Comparison of ENCODE assay signal across 17 cellular contexts in genomic region chrX:136625246-136625645, GRCh38. TPM values are rescaled to one million over a fixed set of nuclear protein-coding genes. Genes with fewer than 3 reads are reported as not detected.
"Had no signal": no experiment of that assay in that cellular context is flagged by ENCODE, and none has a peak within 500 bp of the region (broad histone marks: within the 10 kb centered on the region; RNA-seq: fewer than 3 reads in every experiment).

No MANE protein-coding gene starts in this region.

- H3K27me3 ChIP-seq: body of pancreas, gastroesophageal sphincter, sigmoid colon, spleen, tibial artery, uterus had no signal

- H3K4me3 Mint-ChIP-seq: neural crest cell had no signal

- H3K4me1 Mint-ChIP-seq: neural crest cell had no signal

- ATAC-seq: body of pancreas, gastroesophageal sphincter, left colon, lower lobe of right lung, pancreas had no signal

- DNase-seq: activated CD8-positive, alpha-beta memory T cell treated with anti-CD3 and anti-CD28 coated beads for 24 hours; activated gamma-delta T cell treated with Interleukin-2 at 50 U/mL for 16 hours; activated T-cell treated with anti-CD3 and anti-CD28 coated beads for 4 hours; amygdala; body of pancreas; caudate nucleus; left colon; lower lobe of right lung; pancreas; SIG-M5; sigmoid colon; spleen; stimulated activated CD4-positive, alpha-beta T cell treated with anti-CD3 and anti-CD28 coated beads, Interleukin-1b, Interleukin-23, amount 100 ng/mL, for 48 hours; tibial artery; uterus had no signal

- H3K27ac ChIP-seq: body of pancreas, gastroesophageal sphincter, lower lobe of right lung, pancreas, sigmoid colon, spleen, tibial artery, uterus had no signal

- H3K9me3 ChIP-seq: body of pancreas, gastroesophageal sphincter, lower lobe of right lung, pancreas, sigmoid colon, spleen, tibial artery, uterus had no signal

RNA-seq across cellular contexts. Expression of gene CD40LG, which starts 22.7 kb away (rescaled TPM):
- total RNA-seq: body of pancreas, neural crest cell had no signal
